ENCODE assay signal across 21 cellular contexts in the genomic region with DNA sequence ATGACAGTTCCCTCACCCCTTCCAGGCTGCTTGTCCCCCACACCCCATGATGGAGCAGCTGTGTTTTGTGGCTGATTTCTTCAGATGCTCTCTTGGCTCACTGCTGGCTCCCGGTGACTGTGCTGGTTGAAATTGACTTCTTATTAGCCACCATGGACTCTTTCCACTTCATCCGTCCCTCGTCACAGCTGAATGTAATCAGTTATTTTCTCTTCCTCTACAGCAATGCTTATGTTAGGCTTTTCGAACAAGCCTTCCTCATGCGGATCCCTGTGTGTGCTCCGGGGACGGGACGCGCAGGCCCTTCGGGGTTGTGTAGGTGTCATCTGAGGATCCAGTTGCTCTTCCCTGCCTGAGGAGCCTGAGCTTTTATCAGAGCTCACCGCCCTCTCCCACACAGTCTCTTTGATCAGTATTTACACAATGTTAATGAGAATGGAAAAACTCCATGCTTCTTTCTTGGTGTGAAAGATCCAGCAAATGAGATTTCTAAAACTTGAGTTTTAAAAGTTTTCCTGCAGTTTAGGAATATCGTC.
DNase-seq lines count a peak whose midpoint lies in the region; ATAC-seq, FAIRE-seq and TF ChIP-seq lines count a peak whose summit lies in the region.
"Had no signal": no experiment of that assay in that cellular context is flagged by ENCODE, and none has a peak within 500 bp of the region (broad histone marks: within the 10 kb centered on the region; RNA-seq: fewer than 3 reads in every experiment).

No MANE protein-coding gene starts in this region.

- no peak overlapping the region for H3K4me3 Mint-ChIP-seq in activated CD8-positive, alpha-beta T cell treated with anti-CD3 and anti-CD28 coated beads, Interleukin-2, amount 10 ng/mL, durations not matched to agents 7 days and 5 days
- no peak overlapping the region for H3K4me3 Mint-ChIP-seq in activated CD8-positive, alpha-beta T cell treated with anti-CD3 and anti-CD28 coated beads for 36 hours
- no peak overlapping the region for H3K4me3 Mint-ChIP-seq in stimulated activated naive B cell treated with anti-CD40 and anti-IgM and Interleukin-4, amounts not matched to agents 10 μg/mL and 1 μg/mL and 100 μg/mL, for 72 hours
- H3K4me3 Mint-ChIP-seq: activated naive CD8-positive, alpha-beta T cell treated with anti-CD3 and anti-CD28 coated beads for 36 hours; CD14-positive monocyte had no signal

- WGBS in K562 (ENCODE audit: insufficient coverage, low coverage, missing lambda C conversion rate) = 39% methylated on average over 9 of the region's 12 CpGs
- 40% methylated on average over 12 of the region's 12 CpGs for WGBS in HepG2 (ENCODE audit: low lambda C conversion rate)
- 57 to 87% methylated on average over 5 to 12 of the region's 12 CpGs for WGBS in transverse colon (ENCODE audit: low coverage in 1 of 2), 2 donors

- H3K9me3 ChIP-seq in K562 (replicated peaks; ENCODE audit: control insufficient read depth, insufficient read depth, low read depth, low read length) (no peaks in the 10 kb centered on the region), HepG2 (ENCODE audit: low read length) (peaks cover 31% of the 10 kb centered on the region; the same call in 1 of the 2 replicates), transverse colon (no peaks in the 10 kb centered on the region)
- H3K9me3 ChIP-seq: body of pancreas had no signal

- BruUV-seq in K562 (replicated peaks; lab: Mats Ljungman, UMichigan) (no TSS peak), HepG2 (replicated peaks; lab: Mats Ljungman, UMichigan) (no TSS peak)

- H4K20me1 ChIP-seq in K562 (replicated peaks; ENCODE audit: control insufficient read depth, insufficient read depth, low read length) = peaks cover 24% of the 10 kb centered on the region
- H4K20me1 ChIP-seq in HepG2 (ENCODE audit: insufficient read depth, low read length) = peaks cover 14% of the 10 kb centered on the region; the same call in 1 of the 2 replicates

- peaks cover 2% of the 10 kb centered on the region for H3K4me1 Mint-ChIP-seq in activated CD8-positive, alpha-beta T cell treated with anti-CD3 and anti-CD28 coated beads, Interleukin-2, amount 10 ng/mL, durations not matched to agents 7 days and 5 days (ENCODE audit: low read depth)
- H3K4me1 Mint-ChIP-seq in activated CD8-positive, alpha-beta T cell treated with anti-CD3 and anti-CD28 coated beads for 36 hours (ENCODE audit: low read depth) = peaks cover 7% of the 10 kb centered on the region
- H3K4me1 Mint-ChIP-seq in stimulated activated naive B cell treated with anti-CD40 and anti-IgM and Interleukin-4, amounts not matched to agents 10 μg/mL and 1 μg/mL and 100 μg/mL, for 72 hours = peaks cover 23 to 25% of the 10 kb centered on the region in 2 donors

- H3K4me1 ChIP-seq in K562 (replicated peaks in 1 of 2; ENCODE audit: control insufficient read depth in 2 of 2, insufficient read depth in 2 of 2, low read length in 2 of 2) (peaks cover 7 to 9% of the 10 kb centered on the region in 2 experiments; a peak in 4 of 5 replicates), HepG2 (ENCODE audit: insufficient read depth, low read length) (peaks cover 62% of the 10 kb centered on the region), transverse colon (peaks cover 0 to 5% (median 1%) of the 10 kb centered on the region in 4 donors)
- H3K4me1 ChIP-seq: body of pancreas, parathyroid adenoma had no signal

- no peak for TF ChIP-seq CTCF in activated CD8-positive, alpha-beta T cell treated with anti-CD3 and anti-CD28 coated beads for 36 hours (IDR thresholded peaks at IDR 0.05)
- no peak for TF ChIP-seq CTCF in K562 (IDR thresholded peaks at IDR 0.05 in 2 of 3, conservative IDR thresholded peaks at IDR 0.05 in 1 of 3; ENCODE audit: insufficient read depth in 2 of 3, low read depth in 1 of 3, low read length in 3 of 3)
- TF ChIP-seq CTCF in HepG2 (CRISPR knock-in tag; IDR thresholded peaks at IDR 0.05) = no peak
- no peak for TF ChIP-seq CTCF in transverse colon (IDR thresholded peaks at IDR 0.05)

- no peak for DNase-seq in activated CD8-positive, alpha-beta T cell treated with anti-CD3 and anti-CD28 coated beads, Interleukin-2, amount 10 ng/mL, durations not matched to agents 7 days and 5 days
- no peak for DNase-seq in activated CD8-positive, alpha-beta T cell treated with anti-CD3 and anti-CD28 coated beads for 36 hours
- peak in 2 of 4 experiments; percentile 42 to 47 for DNase-seq in K562 (ENCODE audit: extremely low read depth in 1 of 4, low spot score in 3 of 4)
- peak; percentile 63 for DNase-seq in HepG2 (ENCODE audit: low spot score)
- DNase-seq in stimulated activated naive B cell treated with anti-CD40 and anti-IgM and Interleukin-4, amounts not matched to agents 10 μg/mL and 1 μg/mL and 100 μg/mL, for 72 hours = no peak
- no peak for DNase-seq in NCI-H1930 (lab: John Stamatoyannopoulos, UW)
- no peak for DNase-seq in transverse colon
- DNase-seq: activated CD4-positive, alpha-beta T cell treated with anti-CD3 and anti-CD28 coated beads, Interleukin-2, amount 50 U/mL, for 1 hour; activated naive CD8-positive, alpha-beta T cell treated with anti-CD3 and anti-CD28 coated beads for 36 hours; activated T-cell treated with anti-CD3 and anti-CD28 coated beads for 4 hours; body of pancreas; DMS79; GOT3; NCI-H187 treated with DMSO at 0.1 percent for 48 hours; stimulated activated CD4-positive, alpha-beta T cell treated with anti-CD3 and anti-CD28 coated beads, Interleukin-4, amount 100 ng/mL, for 1 hour; SW 1271 had no signal

- no peak for TF ChIP-seq EP300 in K562 (IDR thresholded peaks at IDR 0.05; ENCODE audit: low read length)
- no peak for TF ChIP-seq EP300 in HepG2 (IDR thresholded peaks at IDR 0.05; ENCODE audit: low read depth in 2 of 2, low read length in 2 of 2)
- no peak for TF ChIP-seq EP300 in HepG2 (CRISPR knock-in tag; IDR thresholded peaks at IDR 0.05; ENCODE audit: borderline replicate concordance)
- no peak for TF ChIP-seq EP300 in transverse colon (IDR thresholded peaks at IDR 0.05; ENCODE audit: low read depth)

- H3K9me1 ChIP-seq in K562 (ENCODE audit: control insufficient read depth, insufficient read depth, low read length) = no peaks in the 10 kb centered on the region

- CTCF ChIA-PET in activated CD8-positive, alpha-beta T cell treated with anti-CD3 and anti-CD28 coated beads, Interleukin-2, amount 10 ng/mL, durations not matched to agents 7 days and 5 days (lab: Charles Lee) = interaction anchor here (1.0 kb wide), 1 partner anchor 15 kb away, joined by 3 read pairs; no protein-coding TSS in a partner anchor
- CTCF ChIA-PET in activated CD8-positive, alpha-beta T cell treated with anti-CD3 and anti-CD28 coated beads for 36 hours (lab: Charles Lee) = interaction anchor here (1.2 kb wide), 1 partner anchor 56 kb away, joined by 3 read pairs; no protein-coding TSS in a partner anchor
- CTCF ChIA-PET in K562 (lab: Yijun Ruan, JAX; ENCODE audit: low intra/inter-chr PET ratio) = no interaction called here
- CTCF ChIA-PET in HepG2 (lab: Yijun Ruan, JAX; ENCODE audit: low intra/inter-chr PET ratio, low total read pairs) = interaction anchor here (1.1 kb wide), 1 partner anchor 56 kb away, joined by 3 read pairs; no protein-coding TSS in a partner anchor

- H3K4me2 ChIP-seq in K562 (ENCODE audit: insufficient read depth, low read length) = peak overlapping the region; percentile 23
- H3K4me2 ChIP-seq in HepG2 (ENCODE audit: low read depth, low read length) = peak overlapping the region; percentile 45

- H3K27ac ChIP-seq in K562 (ENCODE audit: extremely low read depth, low read depth, low read length) = no peak overlapping the region
- H3K27ac ChIP-seq in HepG2 (ENCODE audit: extremely low read length, insufficient read depth, low read length) = peak overlapping the region; percentile 36
- H3K27ac ChIP-seq in transverse colon = no peak overlapping the region
- H3K27ac ChIP-seq: body of pancreas, coronary artery, parathyroid adenoma had no signal

- POLR2A ChIA-PET in activated CD8-positive, alpha-beta T cell treated with anti-CD3 and anti-CD28 coated beads, Interleukin-2, amount 10 ng/mL, durations not matched to agents 7 days and 5 days (lab: Charles Lee) = no interaction called here
- POLR2A ChIA-PET in activated CD8-positive, alpha-beta T cell treated with anti-CD3 and anti-CD28 coated beads for 36 hours (lab: Charles Lee) = interaction anchor here (0.9 kb wide), 1 partner anchor 236 kb away, joined by 3 read pairs; no protein-coding TSS in a partner anchor
- POLR2A ChIA-PET in K562 (lab: Yijun Ruan, JAX) (interaction anchor here (0.6 to 1.3 kb wide), 3 partner anchors 10 to 624 kb away, joined by 3 to 4 read pairs (median 4); no protein-coding TSS in a partner anchor), HepG2 (lab: Yijun Ruan, JAX) (no interaction called here)

- H3K4me3 ChIP-seq in K562 (no peak overlapping the region), HepG2 (replicated peaks in 1 of 3; ENCODE audit: insufficient read depth in 1 of 3, low read depth in 2 of 3, low read length in 3 of 3) (no peak overlapping the region), transverse colon (no peak overlapping the region)
- H3K4me3 ChIP-seq: body of pancreas, coronary artery had no signal

- ATAC-seq in activated CD8-positive, alpha-beta T cell treated with anti-CD3 and anti-CD28 coated beads, Interleukin-2, amount 10 ng/mL, durations not matched to agents 7 days and 5 days = no peak
- no peak for ATAC-seq in activated CD8-positive, alpha-beta T cell treated with anti-CD3 and anti-CD28 coated beads for 36 hours
- peak; percentile 71 for ATAC-seq in K562
- ATAC-seq in HepG2 = peak; percentile 65
- no peak for ATAC-seq in stimulated activated naive B cell treated with anti-CD40 and anti-IgM and Interleukin-4, amounts not matched to agents 10 μg/mL and 1 μg/mL and 100 μg/mL, for 72 hours (replicated peaks)
- no peak for ATAC-seq in HG03196 (IDR thresholded peaks at IDR 0.05; ENCODE audit: unreplicated experiment)
- ATAC-seq: body of pancreas had no signal

- H2AFZ ChIP-seq in K562 (ENCODE audit: low read depth, low read length) = no peak overlapping the region
- H2AFZ ChIP-seq in HepG2 (ENCODE audit: low read length) = no peak overlapping the region
- H2AFZ ChIP-seq: parathyroid adenoma had no signal

- in situ Hi-C loops in K562 (cut with MboI) (no loop called here), HepG2 (cut with HindIII; ENCODE audit: extremely low pct_ligation_motif_present, low pct_unique_long_range_greater_than_20kb) (no loop called here), transverse colon (cut with MboI; ENCODE audit: low pct_ligation_motif_present in 1 of 4, low pct_unique_long_range_greater_than_20kb in 1 of 4, low sequenced_read_pairs in 3 of 4) (no loop called here)

- no peak for TF ChIP-seq POLR2A in K562 (conservative IDR thresholded peaks at IDR 0.05)
- TF ChIP-seq POLR2A in HepG2 (IDR thresholded peaks at IDR 0.05; ENCODE audit: insufficient read depth in 1 of 2, low read depth in 2 of 2, low read length in 2 of 2) = no peak
- no peak for TF ChIP-seq POLR2A in transverse colon (IDR thresholded peaks at IDR 0.05)

- H3K36me3 Mint-ChIP-seq in activated CD8-positive, alpha-beta T cell treated with anti-CD3 and anti-CD28 coated beads, Interleukin-2, amount 10 ng/mL, durations not matched to agents 7 days and 5 days (ENCODE audit: low read depth) = peaks cover 13% of the 10 kb centered on the region
- H3K36me3 Mint-ChIP-seq in activated CD8-positive, alpha-beta T cell treated with anti-CD3 and anti-CD28 coated beads for 36 hours (ENCODE audit: low read depth) = peaks cover 7% of the 10 kb centered on the region
- H3K36me3 Mint-ChIP-seq in stimulated activated naive B cell treated with anti-CD40 and anti-IgM and Interleukin-4, amounts not matched to agents 10 μg/mL and 1 μg/mL and 100 μg/mL, for 72 hours = peaks cover 15 to 29% of the 10 kb centered on the region in 2 donors

- peak; percentile 87 for FAIRE-seq in K562 (lab: Jason Lieb, UNC)
- peak; percentile 68 for FAIRE-seq in HepG2 (lab: Jason Lieb, UNC)
- FAIRE-seq: A204.1 had no signal

- H3K27me3 Mint-ChIP-seq in activated CD8-positive, alpha-beta T cell treated with anti-CD3 and anti-CD28 coated beads, Interleukin-2, amount 10 ng/mL, durations not matched to agents 7 days and 5 days (ENCODE audit: low read depth) = no peaks in the 10 kb centered on the region
- H3K27me3 Mint-ChIP-seq in activated CD8-positive, alpha-beta T cell treated with anti-CD3 and anti-CD28 coated beads for 36 hours = no peaks in the 10 kb centered on the region
- no peaks in the 10 kb centered on the region for H3K27me3 Mint-ChIP-seq in stimulated activated naive B cell treated with anti-CD40 and anti-IgM and Interleukin-4, amounts not matched to agents 10 μg/mL and 1 μg/mL and 100 μg/mL, for 72 hours
- H3K27me3 Mint-ChIP-seq: activated naive CD8-positive, alpha-beta T cell treated with anti-CD3 and anti-CD28 coated beads for 36 hours had no signal

- H3K27me3 ChIP-seq in K562 (ENCODE audit: control insufficient read depth in 2 of 2, insufficient read depth in 2 of 2, low read length in 2 of 2) (no peaks in the 10 kb centered on the region; a peak in 1 of 5 replicates), HepG2 (ENCODE audit: control insufficient read depth in 1 of 2, insufficient read depth in 2 of 2, low read length in 2 of 2) (no peaks in the 10 kb centered on the region), transverse colon (no peaks in the 10 kb centered on the region)
- H3K27me3 ChIP-seq: body of pancreas had no signal

- peaks cover 8% of the 10 kb centered on the region; the same call in 1 of the 3 replicates for H3K36me3 ChIP-seq in K562 (ENCODE audit: control insufficient read depth, insufficient read depth, low read length)
- H3K36me3 ChIP-seq in HepG2 (replicated peaks in 1 of 2; ENCODE audit: control insufficient read depth in 1 of 2, insufficient read depth in 2 of 2, low read length in 2 of 2) = peaks cover 5 to 8% of the 10 kb centered on the region in 2 experiments; a peak in 4 of 5 replicates
- H3K36me3 ChIP-seq in transverse colon = no peaks in the 10 kb centered on the region

- H3K79me2 ChIP-seq in K562 (ENCODE audit: control insufficient read depth, insufficient read depth, low read length) (peaks cover 62% of the 10 kb centered on the region), HepG2 (ENCODE audit: insufficient read depth, low read length) (peaks cover 62% of the 10 kb centered on the region)

- intact Hi-C loops in activated CD8-positive, alpha-beta T cell treated with anti-CD3 and anti-CD28 coated beads for 36 hours (cut with micrococcal nuclease) = no loop called here
- intact Hi-C loops in K562 (cut with micrococcal nuclease) = no loop called here
- intact Hi-C loops in HepG2 (cut with micrococcal nuclease; ENCODE audit: unreplicated experiment) = no loop called here
- intact Hi-C loops in transverse colon (cut with DNase I; ENCODE audit: low total_unique reads) = no loop called here

- H3K27ac Mint-ChIP-seq in activated CD8-positive, alpha-beta T cell treated with anti-CD3 and anti-CD28 coated beads, Interleukin-2, amount 10 ng/mL, durations not matched to agents 7 days and 5 days = peak overlapping the region; percentile 51
- H3K27ac Mint-ChIP-seq in activated CD8-positive, alpha-beta T cell treated with anti-CD3 and anti-CD28 coated beads for 36 hours = no peak overlapping the region
- H3K27ac Mint-ChIP-seq in stimulated activated naive B cell treated with anti-CD40 and anti-IgM and Interleukin-4, amounts not matched to agents 10 μg/mL and 1 μg/mL and 100 μg/mL, for 72 hours = peak overlapping the region; percentile 81
- H3K27ac Mint-ChIP-seq: activated naive CD8-positive, alpha-beta T cell treated with anti-CD3 and anti-CD28 coated beads for 36 hours had no signal

- no peak for TF ChIP-seq RAD21 in K562 (CRISPR knock-in tag; conservative IDR thresholded peaks at IDR 0.05 in 1 of 2, IDR thresholded peaks at IDR 0.05 in 1 of 2)
- no peak for TF ChIP-seq RAD21 in HepG2 (CRISPR knock-in tag; IDR thresholded peaks at IDR 0.05)

- H3K9ac ChIP-seq in K562 (ENCODE audit: insufficient read depth in 1 of 2, low read depth in 2 of 2, low read length in 2 of 2) (peak overlapping the region in 1 of 2 experiments; percentile 76; a peak in 1 of 4 replicates), HepG2 (ENCODE audit: insufficient read depth, low read depth, low read length) (no peak overlapping the region)
- H3K9ac ChIP-seq: parathyroid adenoma had no signal

- H3K9me3 Mint-ChIP-seq in activated CD8-positive, alpha-beta T cell treated with anti-CD3 and anti-CD28 coated beads, Interleukin-2, amount 10 ng/mL, durations not matched to agents 7 days and 5 days (ENCODE audit: insufficient read depth) = no peaks in the 10 kb centered on the region
- no peaks in the 10 kb centered on the region for H3K9me3 Mint-ChIP-seq in activated CD8-positive, alpha-beta T cell treated with anti-CD3 and anti-CD28 coated beads for 36 hours
- no peaks in the 10 kb centered on the region for H3K9me3 Mint-ChIP-seq in stimulated activated naive B cell treated with anti-CD40 and anti-IgM and Interleukin-4, amounts not matched to agents 10 μg/mL and 1 μg/mL and 100 μg/mL, for 72 hours
- H3K9me3 Mint-ChIP-seq: activated naive CD8-positive, alpha-beta T cell treated with anti-CD3 and anti-CD28 coated beads for 36 hours; CD14-positive monocyte had no signal

Comparison
In these comparisons a context has a peak if more than half of its experiments do, and no peak if none do; other contexts are left out.
1. POLR2A ChIA-PET loops: an anchor here in activated CD8-positive, alpha-beta T cell treated with anti-CD3 and anti-CD28 coated beads for 36 hours (0.9 kb wide) and K562 (0.6 to 1.3 kb wide); none called in activated CD8-positive, alpha-beta T cell treated with anti-CD3 and anti-CD28 coated beads, Interleukin-2, amount 10 ng/mL, durations not matched to agents 7 days and 5 days and HepG2.
2. ATAC-seq: peak in K562 (single experiment) and HepG2 (single experiment); none in activated CD8-positive, alpha-beta T cell treated with anti-CD3 and anti-CD28 coated beads, Interleukin-2, amount 10 ng/mL, durations not matched to agents 7 days and 5 days (single experiment), activated CD8-positive, alpha-beta T cell treated with anti-CD3 and anti-CD28 coated beads for 36 hours (single experiment), stimulated activated naive B cell treated with anti-CD40 and anti-IgM and Interleukin-4, amounts not matched to agents 10 μg/mL and 1 μg/mL and 100 μg/mL, for 72 hours (0 of 2) and HG03196 (single experiment).